Comparison of ENCODE assay signal across 12 cellular contexts in genomic region chr11:116500002-116500832, GRCh38.
"Had no signal": no experiment of that assay in that cellular context is flagged by ENCODE, and none has a peak within 500 bp of the region (broad histone marks: within the 10 kb centered on the region; RNA-seq: fewer than 3 reads in every experiment).

No MANE protein-coding gene starts in this region.

- DNase-seq: cerebellar nuclear complex, T-helper 17 cell had no signal

- H3K36me3 Mint-ChIP-seq: activated naive CD4-positive, alpha-beta T cell treated with anti-CD3 and anti-CD28 coated beads, Interleukin-2, amount 50 U/mL, for 24 hours; stimulated activated effector memory CD8-positive, alpha-beta T cell treated with anti-CD3 and anti-CD28 coated beads, Interleukin-12 subunit alpha, Interleukin-12 subunit beta, amount 100 ng/mL, for 72 hours had no signal

- FAIRE-seq: endometrium had no signal

- H3K27ac Mint-ChIP-seq: activated CD4-positive, alpha-beta T cell treated with anti-CD3 and anti-CD28 coated beads, Interleukin-2, amount 10 ng/mL, durations not matched to agents 7 days and 5 days; activated naive CD4-positive, alpha-beta T cell treated with anti-CD3 and anti-CD28 coated beads, Interleukin-2, amount 50 U/mL, for 24 hours; activated T-helper 2 cell treated with anti-CD3 and anti-CD28 coated beads, Interferon-gamma antibody, Interleukin-2, Interleukin-4, amounts not matched to agents 10 μg/mL and 5 μg/mL and 100 μg/mL, durations not matched to agents 14 hours and 24 hours and 36 hours; stimulated activated effector memory CD8-positive, alpha-beta T cell treated with anti-CD3 and anti-CD28 coated beads, Interleukin-12 subunit alpha, Interleukin-12 subunit beta, amount 100 ng/mL, for 72 hours; T-helper 17 cell had no signal

- H3K79me2 ChIP-seq: parathyroid adenoma had no signal

- H3K9ac ChIP-seq: parathyroid adenoma had no signal

- H3K9me3 ChIP-seq: body of pancreas, tibial artery had no signal

- H3K4me3 ChIP-seq: body of pancreas, smooth muscle cell, tibial artery had no signal

- ATAC-seq: T-helper 17 cell had no signal

- H3K4me2 ChIP-seq: smooth muscle cell had no signal

- H3K4me1 ChIP-seq: body of pancreas, parathyroid adenoma had no signal

- H2AFZ ChIP-seq: parathyroid adenoma had no signal

- H3K27ac ChIP-seq: body of pancreas, parathyroid adenoma, tibial artery had no signal

- H3K4me1 Mint-ChIP-seq: activated CD4-positive, alpha-beta T cell treated with anti-CD3 and anti-CD28 coated beads, Interleukin-2, amount 10 ng/mL, durations not matched to agents 7 days and 5 days; activated naive CD4-positive, alpha-beta T cell treated with anti-CD3 and anti-CD28 coated beads, Interleukin-2, amount 50 U/mL, for 24 hours; stimulated activated effector memory CD8-positive, alpha-beta T cell treated with anti-CD3 and anti-CD28 coated beads, Interleukin-12 subunit alpha, Interleukin-12 subunit beta, amount 100 ng/mL, for 72 hours; T-helper 17 cell had no signal

- H3K4me3 Mint-ChIP-seq: activated CD4-positive, alpha-beta T cell treated with anti-CD3 and anti-CD28 coated beads, Interleukin-2, amount 10 ng/mL, durations not matched to agents 7 days and 5 days; activated naive CD4-positive, alpha-beta T cell treated with anti-CD3 and anti-CD28 coated beads, Interleukin-2, amount 50 U/mL, for 24 hours; stimulated activated effector memory CD8-positive, alpha-beta T cell treated with anti-CD3 and anti-CD28 coated beads, Interleukin-12 subunit alpha, Interleukin-12 subunit beta, amount 100 ng/mL, for 72 hours; T-helper 17 cell had no signal

- H3K9me3 Mint-ChIP-seq: activated CD4-positive, alpha-beta T cell treated with anti-CD3 and anti-CD28 coated beads, Interleukin-2, amount 10 ng/mL, durations not matched to agents 7 days and 5 days; activated naive CD4-positive, alpha-beta T cell treated with anti-CD3 and anti-CD28 coated beads, Interleukin-2, amount 50 U/mL, for 24 hours; activated T-helper 2 cell treated with anti-CD3 and anti-CD28 coated beads, Interferon-gamma antibody, Interleukin-2, Interleukin-4, amounts not matched to agents 10 μg/mL and 5 μg/mL and 100 μg/mL, durations not matched to agents 14 hours and 24 hours and 36 hours; neural crest cell; stimulated activated effector memory CD8-positive, alpha-beta T cell treated with anti-CD3 and anti-CD28 coated beads, Interleukin-12 subunit alpha, Interleukin-12 subunit beta, amount 100 ng/mL, for 72 hours had no signal

- H3K36me3 ChIP-seq: tibial artery had no signal
